Comparison of ENCODE assay signal across 8 cellular contexts in the genomic region with DNA sequence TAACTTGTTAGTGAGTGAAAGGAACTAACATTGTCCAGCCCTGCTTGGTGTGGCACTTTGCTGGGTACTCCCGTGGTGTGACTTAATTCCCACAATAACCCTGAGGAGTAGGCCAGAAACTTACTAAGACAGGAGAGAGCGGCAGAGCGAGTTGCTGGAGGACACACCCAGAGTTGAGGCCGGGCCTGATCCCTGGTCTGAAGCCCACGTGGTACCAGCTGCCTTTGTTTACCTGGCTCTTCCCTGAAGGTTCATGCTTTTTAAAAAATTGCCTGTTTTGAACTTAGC. TPM values are rescaled to one million over a fixed set of nuclear protein-coding genes. Genes with fewer than 3 reads are reported as not detected.
A peak's percentile ranks its signal among the peaks of the same experiment; 100 is the strongest.
DNase-seq lines count a peak whose midpoint lies in the region; ATAC-seq, FAIRE-seq and TF ChIP-seq lines count a peak whose summit lies in the region.

No MANE protein-coding gene starts in this region.

- ATAC-seq in A549 = peak; percentile 67 to 69
- ATAC-seq in mucosa of descending colon = peak; percentile 28
- no peak for ATAC-seq in GM19397 (IDR thresholded peaks at IDR 0.05; ENCODE audit: unreplicated experiment)

- TF ChIP-seq CTCF in A549 (IDR thresholded peaks at IDR 0.05) (no peak), mucosa of descending colon (IDR thresholded peaks at IDR 0.05) (no peak)

- CTCF ChIA-PET in A549 (lab: Yijun Ruan, JAX) = interaction anchor here (1.0 to 9.0 kb wide), 6 partner anchors 11 to 80 kb away, joined by 3 to 79 read pairs (median 12); no protein-coding TSS in a partner anchor

- no peaks in the 10 kb centered on the region for H3K36me3 ChIP-seq in endocrine pancreas (ENCODE audit: control insufficient read depth, insufficient read depth, low read length)
- peaks cover 3% of the 10 kb centered on the region for H3K36me3 ChIP-seq in mucosa of descending colon (ENCODE audit: low read depth)

- peak overlapping the region; percentile 75 for H3K9ac ChIP-seq in endocrine pancreas (ENCODE audit: control insufficient read depth, insufficient read depth, low read length)

- FAIRE-seq in A549 (lab: Jason Lieb, UNC) (no peak), GM12892 (lab: Jason Lieb, UNC) (peak; percentile 80)

- intact Hi-C loops in mucosa of descending colon (cut with DNase I, micrococcal nuclease) = no loop called here

- TF ChIP-seq RAD21 in A549 (conservative IDR thresholded peaks at IDR 0.05 in 1 of 2, IDR thresholded peaks at IDR 0.05 in 1 of 2) = no peak

- no peaks in the 10 kb centered on the region for H3K27me3 ChIP-seq in endocrine pancreas (ENCODE audit: control insufficient read depth, insufficient read depth, low read length)

- peak overlapping the region; percentile 99 to 100 for H3K27ac ChIP-seq in A549

- peak overlapping the region; percentile 98 for H3K4me3 ChIP-seq in A549
- H3K4me3 ChIP-seq in endocrine pancreas (ENCODE audit: control insufficient read depth, insufficient read depth, low read length) = peak overlapping the region; percentile 41
- H3K4me3 ChIP-seq in mucosa of descending colon = peak overlapping the region; percentile 90

- TF ChIP-seq POLR2A in A549 (IDR thresholded peaks at IDR 0.05; ENCODE audit: low read length) (no peak), GM12892 (IDR thresholded peaks at IDR 0.05; ENCODE audit: low read depth, low read length) (no peak)

- peak in 1 of 2 experiments; percentile 61 for DNase-seq in A549 (ENCODE audit: low read depth in 1 of 2, low spot score in 1 of 2)
- no peak for DNase-seq in GM12892 (ENCODE audit: insufficient read length)
- DNase-seq in RPMI7951 (ENCODE audit: low read depth) = peak; percentile 33
- DNase-seq in mucosa of descending colon = peak; percentile 71 to 79 (median 75)
- DNase-seq in NCI-H1417 treated with DMSO at 0.1 percent for 48 hours (lab: John Stamatoyannopoulos, UW) = no peak
- no peak for DNase-seq in germinal center (ENCODE audit: low spot score)

- no peak for TF ChIP-seq EP300 in A549 (IDR thresholded peaks at IDR 0.05)

- peaks cover 59% of the 10 kb centered on the region for H3K4me1 ChIP-seq in A549
- no peaks in the 10 kb centered on the region for H3K4me1 ChIP-seq in endocrine pancreas (ENCODE audit: control insufficient read depth, insufficient read depth, low read length)
- H3K4me1 ChIP-seq in mucosa of descending colon (ENCODE audit: low read depth) = peaks cover 55% of the 10 kb centered on the region

- 0% methylated on average over 5 of the region's 5 CpGs for WGBS in A549 (ENCODE audit: missing lambda C conversion rate)

- no peaks in the 10 kb centered on the region for H3K9me3 ChIP-seq in A549
- no peaks in the 10 kb centered on the region for H3K9me3 ChIP-seq in endocrine pancreas (ENCODE audit: control insufficient read depth, low read length)
- H3K9me3 ChIP-seq in mucosa of descending colon = no peaks in the 10 kb centered on the region

- peak overlapping the region; percentile 71 for H3K4me2 ChIP-seq in A549

- POLR2A ChIA-PET in A549 (lab: Yijun Ruan, JAX) = interaction anchor here (0.8 to 3.3 kb wide), 2 partner anchors 10 to 12 kb away, joined by 3 to 15 read pairs; no protein-coding TSS in a partner anchor

TF ChIP-seq in A549, 52 proteins besides CTCF, POLR2A, EP300 and RAD21:
- TF ChIP-seq, protein P1, sequence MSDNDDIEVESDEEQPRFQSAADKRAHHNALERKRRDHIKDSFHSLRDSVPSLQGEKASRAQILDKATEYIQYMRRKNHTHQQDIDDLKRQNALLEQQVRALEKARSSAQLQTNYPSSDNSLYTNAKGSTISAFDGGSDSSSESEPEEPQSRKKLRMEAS (IDR thresholded peaks at IDR 0.05) = peak; percentile 68
- TF ChIP-seq PHF8 (IDR thresholded peaks at IDR 0.05; ENCODE audit: borderline replicate concordance, low read depth) = 0 out of 2 replicates have a peak, but pooled peaks have one; percentile 3
- TF ChIP-seq, protein P2, sequence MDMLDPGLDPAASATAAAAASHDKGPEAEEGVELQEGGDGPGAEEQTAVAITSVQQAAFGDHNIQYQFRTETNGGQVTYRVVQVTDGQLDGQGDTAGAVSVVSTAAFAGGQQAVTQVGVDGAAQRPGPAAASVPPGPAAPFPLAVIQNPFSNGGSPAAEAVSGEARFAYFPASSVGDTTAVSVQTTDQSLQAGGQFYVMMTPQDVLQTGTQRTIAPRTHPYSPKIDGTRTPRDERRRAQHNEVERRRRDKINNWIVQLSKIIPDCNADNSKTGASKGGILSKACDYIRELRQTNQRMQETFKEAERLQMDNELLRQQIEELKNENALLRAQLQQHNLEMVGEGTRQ (IDR thresholded peaks at IDR 0.05) = 0 out of 2 replicates have a peak, but pooled peaks have one; percentile 30
- TF ChIP-seq EHF (CRISPR knock-in tag; IDR thresholded peaks at IDR 0.05) = no peak

RNA-seq across cellular contexts. Expression of a gene that starts 0.6 kb away (rescaled TPM):
- 40.6 and 44.2 TPM in 2 replicates for polyA plus RNA-seq in A549 (2011; rRNA removed)
- 109 and 153 TPM in 2 replicates for polyA plus RNA-seq in A549 (2012; cell fraction: cytosol; rRNA removed)
- polyA plus RNA-seq in A549 (2012; cell fraction: nucleus; rRNA removed) = 121 and 191 TPM in 2 replicates
- polyA plus RNA-seq in A549 (2017; fragmentation: RNase III; extraction: RNeasy Plus Mini Kit Qiagen cat#74134 plus additional on column Dnase treatment) = 55.4 to 63.3 TPM (median 61.8 TPM) in 3 replicates
- 20.0 and 24.3 TPM in 2 replicates for polyA minus RNA-seq in A549 (2011; rRNA and poly(A)+ RNA removed)
- polyA plus RNA-seq in GM12892 (2012; ENCODE audit: missing spikeins) = 8.3 TPM
- total RNA-seq in RPMI7951 (2014; rRNA removed; shearing (Covaris generic)) = 40.1 and 54.5 TPM in 2 replicates
- total RNA-seq in mucosa of descending colon = 100 to 1,000 TPM; 135 to 224 (median 186) TPM

RNA-seq across cellular contexts. Expression of a gene that starts 0.9 kb away (rescaled TPM):
- polyA plus RNA-seq in A549 (2011; rRNA removed) (43.2 and 49.4 TPM in 2 replicates), A549 (2017; fragmentation: RNase III; extraction: RNeasy Plus Mini Kit Qiagen cat#74134 plus additional on column Dnase treatment) (36.4 to 50.1 TPM (median 49.4 TPM) in 3 replicates)
- 66.1 and 85.7 TPM in 2 replicates for polyA plus RNA-seq in A549 (2012; cell fraction: cytosol; rRNA removed)
- polyA plus RNA-seq in A549 (2012; cell fraction: nucleus; rRNA removed) = 69.8 and 75.9 TPM in 2 replicates
- 30.3 and 39.4 TPM in 2 replicates for polyA minus RNA-seq in A549 (2011; rRNA and poly(A)+ RNA removed)
- polyA plus RNA-seq in GM12892 (2012; ENCODE audit: missing spikeins) = 4.9 TPM
- total RNA-seq in RPMI7951 (2014; rRNA removed; shearing (Covaris generic)) = 21.0 and 27.3 TPM in 2 replicates
- total RNA-seq in mucosa of descending colon = 100 to 1,000 TPM; 170 to 494 (median 337) TPM

RNA-seq across cellular contexts. Expression of a gene that starts 31.4 kb away (rescaled TPM):
- polyA plus RNA-seq in A549 (2011; rRNA removed) = 17.7 and 18.7 TPM in 2 replicates
- polyA plus RNA-seq in A549 (2012; cell fraction: cytosol; rRNA removed) = 23.0 and 35.2 TPM in 2 replicates
- 49.7 and 59.1 TPM in 2 replicates for polyA plus RNA-seq in A549 (2012; cell fraction: nucleus; rRNA removed)
- 29.5 to 37.1 TPM (median 35.5 TPM) in 3 replicates for polyA plus RNA-seq in A549 (2017; fragmentation: RNase III; extraction: RNeasy Plus Mini Kit Qiagen cat#74134 plus additional on column Dnase treatment)
- 37.0 and 37.9 TPM in 2 replicates for polyA minus RNA-seq in A549 (2011; rRNA and poly(A)+ RNA removed)
- polyA plus RNA-seq in GM12892 (2012; ENCODE audit: missing spikeins) = 7.4 TPM
- 9.6 and 12.9 TPM in 2 replicates for total RNA-seq in RPMI7951 (2014; rRNA removed; shearing (Covaris generic))
- total RNA-seq in mucosa of descending colon = 10 to 100 TPM; 24.9 to 40.1 (median 31.3) TPM

Comparison
In these comparisons a context has a peak if more than half of its experiments do, and no peak if none do; other contexts are left out.
1. DNase-seq: peak in RPMI7951 (single experiment) and mucosa of descending colon (3 of 3); none in GM12892 (single experiment), NCI-H1417 treated with DMSO at 0.1 percent for 48 hours (single experiment) and germinal center (single experiment).
2. H3K4me3 ChIP-seq: peak in every context shown above with its lines; median percentile 98 in A549; 90 in mucosa of descending colon; 41 in endocrine pancreas.